ENCODE assay signal across 10 cellular contexts in the genomic region with DNA sequence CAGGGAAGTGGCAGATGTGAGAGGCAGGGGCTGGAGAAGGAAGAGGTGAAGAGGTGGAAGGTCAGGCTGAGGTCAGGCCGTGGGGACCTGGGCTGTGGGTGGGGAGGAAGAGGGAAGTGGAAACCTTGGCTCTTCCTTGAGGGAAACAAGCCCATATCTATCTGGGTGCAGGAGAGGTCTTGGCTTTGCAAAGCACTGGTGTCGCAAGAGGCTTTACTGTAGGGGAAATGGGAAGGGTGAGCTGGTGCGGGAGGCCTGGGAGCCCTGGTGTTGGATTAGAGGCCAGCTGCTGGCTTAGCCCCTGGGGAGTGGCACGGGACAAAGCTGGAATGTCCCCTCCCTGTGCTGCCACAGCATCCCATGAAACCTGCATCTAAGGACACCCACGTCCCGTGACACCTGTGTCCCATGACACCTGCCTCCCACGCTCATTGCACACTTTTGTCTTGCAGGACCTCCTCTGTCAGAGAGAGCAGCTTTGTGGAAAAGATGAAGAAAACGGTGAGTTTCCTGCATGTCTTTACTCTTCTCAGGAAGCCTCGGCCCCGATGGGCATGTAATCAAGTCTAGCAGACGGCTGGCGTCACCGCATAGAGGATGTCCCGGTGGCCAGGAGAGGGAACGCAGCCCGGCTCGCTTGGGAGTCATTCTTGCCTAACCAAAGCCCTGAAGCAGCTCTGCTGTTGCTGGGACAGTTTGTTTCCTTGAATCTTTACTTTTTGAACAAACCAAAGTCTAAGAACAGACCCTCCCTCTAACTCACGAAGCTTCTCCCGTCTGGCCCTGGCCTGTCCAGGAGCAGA. TPM values are rescaled to one million over a fixed set of nuclear protein-coding genes. Genes with fewer than 3 reads are reported as not detected.
DNase-seq lines count a peak whose midpoint lies in the region; ATAC-seq, FAIRE-seq and TF ChIP-seq lines count a peak whose summit lies in the region.
"Had no signal": no experiment of that assay in that cellular context is flagged by ENCODE, and none has a peak within 500 bp of the region (broad histone marks: within the 10 kb centered on the region; RNA-seq: fewer than 3 reads in every experiment).

No MANE protein-coding gene starts in this region.

- in situ Hi-C loops in Panc1 (cut with HindIII; ENCODE audit: low pct_unique_long_range_greater_than_20kb, low sequenced_read_pairs): no loop called here

- peak overlapping the region; percentile 49 for H3K27ac Mint-ChIP-seq in progenitor cell of endocrine pancreas

- TF ChIP-seq CTCF in Panc1 (IDR thresholded peaks at IDR 0.05): no peak
- peak; percentile 10 for TF ChIP-seq CTCF in foreskin keratinocyte (conservative IDR thresholded peaks at IDR 0.05)
- TF ChIP-seq CTCF in progenitor cell of endocrine pancreas (IDR thresholded peaks at IDR 0.05; ENCODE audit: unreplicated experiment): peak; percentile 31

- peak; percentile 70 for ATAC-seq in Panc1
- peak; percentile 29 for ATAC-seq in foreskin keratinocyte

- H3K36me3 ChIP-seq in Panc1 (ENCODE audit: control insufficient read depth, insufficient read depth, low read length) (peaks cover 3% of the 10 kb centered on the region; the same call in 1 of the 2 replicates), SJCRH30 (peaks cover 26% of the 10 kb centered on the region)

- H3K4me1 ChIP-seq in Panc1 (ENCODE audit: control insufficient read depth, insufficient read depth, low read length) (no peaks in the 10 kb centered on the region), foreskin keratinocyte (no peaks in the 10 kb centered on the region), SJCRH30 (peaks cover 43% of the 10 kb centered on the region)

- no peak for FAIRE-seq in frontal cortex (lab: Jason Lieb, UNC)
- FAIRE-seq: GM18507 had no signal

- no peak overlapping the region for H3K4me3 ChIP-seq in Panc1 (ENCODE audit: low read depth in 2 of 2, low read length in 2 of 2)
- H3K4me3 ChIP-seq in SJCRH30: no peak overlapping the region

- H3K9me3 ChIP-seq in Panc1 (ENCODE audit: control insufficient read depth, insufficient read depth, low read depth, low read length) (no peaks in the 10 kb centered on the region), SJCRH30 (replicated peaks) (no peaks in the 10 kb centered on the region)

- no peaks in the 10 kb centered on the region for H3K9me3 Mint-ChIP-seq in progenitor cell of endocrine pancreas (ENCODE audit: low read depth)

- no TSS peak for BruUV-seq in Panc1 (replicated peaks; lab: Mats Ljungman, UMichigan)

- POLR2A ChIA-PET in Panc1 (lab: Charles Lee): interaction anchor here (0.6 kb wide), 1 partner anchor 16 kb away, joined by 4 read pairs; no protein-coding TSS in a partner anchor

- CTCF ChIA-PET in Panc1 (lab: Charles Lee): interaction anchor here (0.6 to 0.7 kb wide), 2 partner anchors 13 to 15 kb away, joined by 3 to 4 read pairs; no protein-coding TSS in a partner anchor

- H3K27ac ChIP-seq in Panc1 (ENCODE audit: low read length): no peak overlapping the region
- no peak overlapping the region for H3K27ac ChIP-seq in foreskin keratinocyte
- H3K27ac ChIP-seq in SJCRH30: no peak overlapping the region

- H3K27me3 ChIP-seq in Panc1 (ENCODE audit: control insufficient read depth, insufficient read depth, low read length) (no peaks in the 10 kb centered on the region), foreskin keratinocyte (no peaks in the 10 kb centered on the region), SJCRH30 (no peaks in the 10 kb centered on the region)

- peaks cover 11% of the 10 kb centered on the region for H3K4me1 Mint-ChIP-seq in progenitor cell of endocrine pancreas (ENCODE audit: low read depth)

- intact Hi-C loops in Panc1 (cut with micrococcal nuclease; ENCODE audit: unreplicated experiment): no loop called here

- H3K27me3 Mint-ChIP-seq in progenitor cell of endocrine pancreas: no peaks in the 10 kb centered on the region

- peak; percentile 28 for DNase-seq in ELR (ENCODE audit: low read depth)
- DNase-seq in Panc1 (ENCODE audit: low read depth, low spot score): no peak
- DNase-seq in foreskin keratinocyte: no peak
- no peak for DNase-seq in progenitor cell of endocrine pancreas (ENCODE audit: low spot score, unreplicated experiment)
- no peak for DNase-seq in frontal cortex (ENCODE audit: low spot score in 2 of 2)
- DNase-seq in SHP77 treated with DMSO at 0.1 percent for 48 hours (lab: John Stamatoyannopoulos, UW): no peak
- no peak for DNase-seq in dedifferentiated amniotic fluid mesenchymal stem cell (ENCODE audit: extremely low spot score)
- no peak for DNase-seq in SJCRH30
- DNase-seq: stimulated activated CD4-positive, alpha-beta T cell treated with anti-CD3 and anti-CD28 coated beads, Interleukin-4, amount 100 ng/mL, for 4 hours had no signal

- peaks cover 9% of the 10 kb centered on the region for H3K36me3 Mint-ChIP-seq in progenitor cell of endocrine pancreas (ENCODE audit: insufficient read depth)

- no peak overlapping the region for H3K4me3 Mint-ChIP-seq in progenitor cell of endocrine pancreas (ENCODE audit: low read depth)

RNA-seq across cellular contexts. Expression of a gene that starts 22.2 kb away (rescaled TPM):
- total RNA-seq in Panc1 (2021; ENCODE audit: unreplicated experiment): 71.0 TPM
- 73.8 TPM for polyA plus RNA-seq in Panc1 (2012; ENCODE audit: insufficient read length)
- total RNA-seq in foreskin keratinocyte: 21.4 and 21.7 TPM in 2 replicates
- 38.7 and 44.2 TPM in 2 replicates for polyA plus RNA-seq in foreskin keratinocyte
- 35.7 and 39.3 TPM in 2 replicates for total RNA-seq in progenitor cell of endocrine pancreas
- 26.1 TPM for total RNA-seq in frontal cortex
- total RNA-seq in SJCRH30 (2014; rRNA removed; shearing (Covaris generic)): 14.0 and 21.2 TPM in 2 replicates

RNA-seq across cellular contexts. Expression of a gene that starts 57.2 kb away (rescaled TPM):
- total RNA-seq in Panc1 (2021; ENCODE audit: unreplicated experiment) (168 TPM), foreskin keratinocyte (44.7 and 45.4 TPM in 2 replicates), progenitor cell of endocrine pancreas (87.2 and 91.5 TPM in 2 replicates), frontal cortex (67.3 TPM)
- 163 TPM for polyA plus RNA-seq in Panc1 (2012; ENCODE audit: insufficient read length)
- 44.0 and 44.5 TPM in 2 replicates for polyA plus RNA-seq in foreskin keratinocyte
- total RNA-seq in SJCRH30 (2014; rRNA removed; shearing (Covaris generic)): 106 and 109 TPM in 2 replicates
